9 cellular contexts compared by ENCODE assay signal in genomic region chr15:95259513-95259912, GRCh38.
DNase-seq lines count a peak whose midpoint lies in the region; ATAC-seq and TF ChIP-seq lines count a peak whose summit lies in the region.
"Had no signal": no experiment of that assay in that cellular context is flagged by ENCODE, and none has a peak within 500 bp of the region (broad histone marks: within the 10 kb centered on the region; RNA-seq: fewer than 3 reads in every experiment).

No MANE protein-coding gene starts in this region.

- ATAC-seq in GM23338, result peak; percentile 86
- ATAC-seq in body of pancreas, result peak; percentile 35
- no peak for ATAC-seq in HG03571 (IDR thresholded peaks at IDR 0.05; ENCODE audit: unreplicated experiment)

- TF ChIP-seq CTCF in GM23338 (conservative IDR thresholded peaks at IDR 0.05; ENCODE audit: low read depth in 2 of 2), result peak; percentile 81 to 89
- TF ChIP-seq CTCF in body of pancreas (IDR thresholded peaks at IDR 0.05), result peak; percentile 58 to 78 (median 69)

- H3K9me3 Mint-ChIP-seq in GM23338, result no peaks in the 10 kb centered on the region
- H3K9me3 Mint-ChIP-seq in T-helper 2 cell treated with Interferon-gamma antibody and Interleukin-4, amounts not matched to agents 5 μg/mL and 100 μg/mL, for 36 hours, result no peaks in the 10 kb centered on the region
- H3K9me3 Mint-ChIP-seq: activated naive CD4-positive, alpha-beta T cell treated with anti-CD3 and anti-CD28 coated beads, Interleukin-2, amount 50 U/mL, for 24 hours had no signal

- no peaks in the 10 kb centered on the region for H3K36me3 ChIP-seq in GM23338 (ENCODE audit: insufficient read depth)
- H3K36me3 ChIP-seq in body of pancreas (replicated peaks in 1 of 2; ENCODE audit: insufficient read depth in 1 of 2, low read depth in 2 of 2), result no peaks in the 10 kb centered on the region

- no peak overlapping the region for H3K27ac ChIP-seq in GM23338 (ENCODE audit: low read depth)
- no peak overlapping the region for H3K27ac ChIP-seq in body of pancreas

- H3K9me2 ChIP-seq in GM23338 (ENCODE audit: insufficient read depth), result no peaks in the 10 kb centered on the region

- TF ChIP-seq POLR2A in body of pancreas (IDR thresholded peaks at IDR 0.05), result no peak

- no peaks in the 10 kb centered on the region for H3K36me3 Mint-ChIP-seq in GM23338 (ENCODE audit: low read depth)
- no peaks in the 10 kb centered on the region for H3K36me3 Mint-ChIP-seq in T-helper 2 cell treated with Interferon-gamma antibody and Interleukin-4, amounts not matched to agents 5 μg/mL and 100 μg/mL, for 36 hours (ENCODE audit: low read depth)
- H3K36me3 Mint-ChIP-seq: activated naive CD4-positive, alpha-beta T cell treated with anti-CD3 and anti-CD28 coated beads, Interleukin-2, amount 50 U/mL, for 24 hours had no signal

- no peak overlapping the region for H3K4me2 ChIP-seq in GM23338

- 4 to 8% methylated on average over 6 of the region's 6 CpGs for WGBS in body of pancreas, 2 donors

- H3K79me2 ChIP-seq in GM23338 (replicated peaks; ENCODE audit: insufficient read depth), result no peaks in the 10 kb centered on the region

- H3K4me3 ChIP-seq in GM23338, result no peak overlapping the region
- H3K4me3 ChIP-seq in body of pancreas, result no peak overlapping the region

- H3K9me3 ChIP-seq in body of pancreas, result no peaks in the 10 kb centered on the region

- H3F3A ChIP-seq in GM23338 (replicated peaks; ENCODE audit: low read depth), result no peaks in the 10 kb centered on the region

- H2AFZ ChIP-seq in GM23338, result no peak overlapping the region

- peaks cover 8% of the 10 kb centered on the region for H3K4me1 Mint-ChIP-seq in GM23338
- peaks cover 16% of the 10 kb centered on the region for H3K4me1 Mint-ChIP-seq in T-helper 2 cell treated with Interferon-gamma antibody and Interleukin-4, amounts not matched to agents 5 μg/mL and 100 μg/mL, for 36 hours (ENCODE audit: low read depth)
- H3K4me1 Mint-ChIP-seq: activated naive CD4-positive, alpha-beta T cell treated with anti-CD3 and anti-CD28 coated beads, Interleukin-2, amount 50 U/mL, for 24 hours had no signal

- H3K4me1 ChIP-seq in GM23338 (ENCODE audit: insufficient read depth) (peaks cover 10% of the 10 kb centered on the region), body of pancreas (peaks cover 7% of the 10 kb centered on the region)

- peak; percentile 47 for DNase-seq in DMS 273 (lab: John Stamatoyannopoulos, UW; ENCODE audit: unreplicated experiment)
- DNase-seq in GM23338 (ENCODE audit: low spot score), result peak; percentile 87
- peak; percentile 60 for DNase-seq in NCI-H1105 treated with DMSO at 0.1 percent for 48 hours (lab: John Stamatoyannopoulos, UW)
- DNase-seq in T-helper 2 cell treated with Interferon-gamma antibody and Interleukin-4, amounts not matched to agents 5 μg/mL and 100 μg/mL, for 36 hours (ENCODE audit: low spot score), result peak; percentile 37
- DNase-seq in body of pancreas, result peak; percentile 62 to 68 (median 66)
- peak; percentile 59 for DNase-seq in iPS-NIHi11 (ENCODE audit: low spot score)
- peak; percentile 5 for DNase-seq in stimulated activated CD4-positive, alpha-beta T cell treated with anti-CD3 and anti-CD28 coated beads, Interleukin-15, amount 100 ng/mL, for 1 hour (ENCODE audit: low read depth in 1 of 2, low spot score in 1 of 2)

- no peak overlapping the region for H3K27ac Mint-ChIP-seq in GM23338
- H3K27ac Mint-ChIP-seq in T-helper 2 cell treated with Interferon-gamma antibody and Interleukin-4, amounts not matched to agents 5 μg/mL and 100 μg/mL, for 36 hours, result no peak overlapping the region
- H3K27ac Mint-ChIP-seq: activated naive CD4-positive, alpha-beta T cell treated with anti-CD3 and anti-CD28 coated beads, Interleukin-2, amount 50 U/mL, for 24 hours had no signal

- intact Hi-C loops in body of pancreas (cut with DNase I), result no loop called here

- no peak overlapping the region for H3K4me3 Mint-ChIP-seq in GM23338
- H3K4me3 Mint-ChIP-seq in T-helper 2 cell treated with Interferon-gamma antibody and Interleukin-4, amounts not matched to agents 5 μg/mL and 100 μg/mL, for 36 hours, result no peak overlapping the region
- H3K4me3 Mint-ChIP-seq: activated naive CD4-positive, alpha-beta T cell treated with anti-CD3 and anti-CD28 coated beads, Interleukin-2, amount 50 U/mL, for 24 hours had no signal

- H4K20me1 ChIP-seq in GM23338 (replicated peaks; ENCODE audit: insufficient read depth), result no peaks in the 10 kb centered on the region

- no peaks in the 10 kb centered on the region for H3K27me3 Mint-ChIP-seq in GM23338 (ENCODE audit: insufficient read depth, low read depth, poor library complexity)
- H3K27me3 Mint-ChIP-seq in T-helper 2 cell treated with Interferon-gamma antibody and Interleukin-4, amounts not matched to agents 5 μg/mL and 100 μg/mL, for 36 hours (ENCODE audit: low read depth), result peaks cover 65% of the 10 kb centered on the region

- H3K27me3 ChIP-seq in GM23338 (ENCODE audit: insufficient read depth) (no peaks in the 10 kb centered on the region), body of pancreas (no peaks in the 10 kb centered on the region)

TF ChIP-seq in GM23338, 12 proteins besides CTCF, POLR2A, EP300 and RAD21 (continues in another document):
- no peak for TF ChIP-seq ZNF331 (CRISPR knock-in tag; IDR thresholded peaks at IDR 0.05; ENCODE audit: low read depth)
- TF ChIP-seq CREB1 (CRISPR knock-in tag; IDR thresholded peaks at IDR 0.05; ENCODE audit: low read depth), result no peak
- no peak for TF ChIP-seq ETS1 (IDR thresholded peaks at IDR 0.05)
- no peak for TF ChIP-seq POLR2AphosphoS5 (IDR thresholded peaks at IDR 0.05; ENCODE audit: low read depth)
- no peak for TF ChIP-seq EZH2 (IDR thresholded peaks at IDR 0.05; ENCODE audit: low read depth, unreplicated experiment)
- no peak for TF ChIP-seq NANOG (IDR thresholded peaks at IDR 0.05; ENCODE audit: borderline replicate concordance)
- TF ChIP-seq REST (IDR thresholded peaks at IDR 0.05; ENCODE audit: unreplicated experiment), result no peak
- no peak for TF ChIP-seq STAT1 (IDR thresholded peaks at IDR 0.05; ENCODE audit: unreplicated experiment)
- TF ChIP-seq EZH2phosphoT487 (IDR thresholded peaks at IDR 0.05; ENCODE audit: unreplicated experiment), result no peak

Comparison
In these comparisons a context has a peak if more than half of its experiments do, and no peak if none do; other contexts are left out.
1. DNase-seq: peak in every context shown above with its lines; median percentile 87 in GM23338; 66 in body of pancreas; 60 in NCI-H1105 treated with DMSO at 0.1 percent for 48 hours; 59 in iPS-NIHi11; 47 in DMS 273; 37 in T-helper 2 cell treated with Interferon-gamma antibody and Interleukin-4, amounts not matched to agents 5 μg/mL and 100 μg/mL, for 36 hours; 5 in stimulated activated CD4-positive, alpha-beta T cell treated with anti-CD3 and anti-CD28 coated beads, Interleukin-15, amount 100 ng/mL, for 1 hour.